16 cellular contexts compared by ENCODE assay signal in the genomic region with DNA sequence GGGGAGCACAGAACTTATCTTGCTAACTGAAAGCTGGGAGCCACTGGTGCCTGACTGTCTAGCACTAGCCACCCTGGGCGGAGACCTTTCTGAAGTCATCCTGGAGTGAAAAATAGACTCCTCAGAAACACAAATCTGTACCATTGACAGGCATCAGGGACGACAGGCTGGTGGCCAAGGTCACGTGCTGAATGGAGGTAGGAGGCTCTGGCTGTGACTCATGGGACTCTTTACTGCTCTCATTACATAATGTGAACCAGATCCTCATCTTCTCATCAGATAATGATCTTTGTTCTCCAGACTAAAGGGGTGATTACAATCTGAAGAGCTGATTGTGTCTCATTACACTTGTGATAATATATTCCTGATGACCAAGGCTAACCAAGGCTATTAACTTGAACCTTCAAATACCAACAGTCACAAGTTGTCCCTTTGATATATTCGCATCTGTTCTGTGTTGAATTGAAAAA.
DNase-seq lines count a peak whose midpoint lies in the region; ATAC-seq and TF ChIP-seq lines count a peak whose summit lies in the region.
"Had no signal": no experiment of that assay in that cellular context is flagged by ENCODE, and none has a peak within 500 bp of the region (broad histone marks: within the 10 kb centered on the region; RNA-seq: fewer than 3 reads in every experiment).

No MANE protein-coding gene starts in this region.

- TF ChIP-seq POLR2A in prostate gland (IDR thresholded peaks at IDR 0.05): no peak

- intact Hi-C loops in prostate gland (cut with DNase I): no loop called here
- intact Hi-C loops in activated CD4-positive, alpha-beta T cell treated with anti-CD3 and anti-CD28 coated beads for 36 hours (cut with DNase I, micrococcal nuclease): no loop called here

- H3K14ac ChIP-seq in mesenchymal stem cell (ENCODE audit: low read length in 2 of 2): peak overlapping the region in 1 of 2 experiments; percentile 74

- H2AK5ac ChIP-seq in mesenchymal stem cell (ENCODE audit: low read length, severe bottlenecking): peak overlapping the region; percentile 83

- H3K9me3 ChIP-seq in mesenchymal stem cell (ENCODE audit: control insufficient read depth, low read length) (peaks cover 7% of the 10 kb centered on the region), prostate gland (no peaks in the 10 kb centered on the region)

- no peaks in the 10 kb centered on the region for H3K4me1 Mint-ChIP-seq in activated CD4-positive, alpha-beta T cell treated with anti-CD3 and anti-CD28 coated beads for 36 hours
- H3K4me1 Mint-ChIP-seq in effector memory CD8-positive, alpha-beta T cell (ENCODE audit: low read depth in 2 of 2): no peaks in the 10 kb centered on the region
- H3K4me1 Mint-ChIP-seq: IgD-negative memory B cell; stimulated activated naive CD8-positive, alpha-beta T cell treated with anti-CD3 and anti-CD28 coated beads, Interleukin-15, amount 100 ng/mL, for 72 hours had no signal

- H3K4me3 ChIP-seq in mesenchymal stem cell (ENCODE audit: insufficient read depth in 1 of 2, low read depth in 1 of 2, low read length in 2 of 2): no peak overlapping the region
- no peak overlapping the region for H3K4me3 ChIP-seq in prostate gland
- H3K4me3 ChIP-seq: esophagus squamous epithelium had no signal

- H2BK12ac ChIP-seq in mesenchymal stem cell (ENCODE audit: low read length in 2 of 2): no peak overlapping the region

- peak; percentile 13 for DNase-seq in COLO829 (ENCODE audit: low spot score)
- peak; percentile 79 for DNase-seq in SK-N-DZ (ENCODE audit: low spot score)
- peak; percentile 54 for DNase-seq in mesenchymal stem cell
- no peak for DNase-seq in prostate gland (ENCODE audit: low spot score)
- no peak for DNase-seq in activated CD4-positive, alpha-beta T cell treated with anti-CD3 and anti-CD28 coated beads for 36 hours
- DNase-seq in effector memory CD8-positive, alpha-beta T cell: no peak
- DNase-seq: activated CD8-positive, alpha-beta memory T cell treated with anti-CD3 and anti-CD28 coated beads for 24 hours; activated effector memory CD4-positive, alpha-beta T cell treated with Interleukin-2 at 50 U/mL for 16 hours; esophagus squamous epithelium; NCI-H1105 treated with DMSO at 0.1 percent for 48 hours; NCI-H345; stimulated activated naive CD8-positive, alpha-beta T cell treated with anti-CD3 and anti-CD28 coated beads, Interleukin-15, amount 100 ng/mL, for 72 hours had no signal

- no peak overlapping the region for H2BK120ac ChIP-seq in mesenchymal stem cell (ENCODE audit: low read depth, low read length)

- peaks cover 31% of the 10 kb centered on the region for H3K79me1 ChIP-seq in mesenchymal stem cell (replicated peaks; ENCODE audit: low read length, poor library complexity, severe bottlenecking)

- no peak overlapping the region for H4K91ac ChIP-seq in mesenchymal stem cell (ENCODE audit: low read length)

- H3K23ac ChIP-seq in mesenchymal stem cell (ENCODE audit: low read length in 2 of 2): no peak overlapping the region

- H2BK15ac ChIP-seq in mesenchymal stem cell (ENCODE audit: low read depth, poor library complexity, severe bottlenecking): no peak overlapping the region

- H3K27me3 ChIP-seq in mesenchymal stem cell (ENCODE audit: control insufficient read depth in 1 of 2, insufficient read depth in 1 of 2, low read length in 2 of 2): no peaks in the 10 kb centered on the region
- no peaks in the 10 kb centered on the region for H3K27me3 ChIP-seq in prostate gland (replicated peaks; ENCODE audit: insufficient read depth)
- H3K27me3 ChIP-seq: esophagus squamous epithelium had no signal

- H2AFZ ChIP-seq in mesenchymal stem cell (ENCODE audit: low read depth, low read length): no peak overlapping the region

- peak; percentile 67 for ATAC-seq in GM21360 (IDR thresholded peaks at IDR 0.05; ENCODE audit: unreplicated experiment)
- no peak for ATAC-seq in GM21786 (IDR thresholded peaks at IDR 0.05; ENCODE audit: unreplicated experiment)
- no peak for ATAC-seq in activated CD4-positive, alpha-beta T cell treated with anti-CD3 and anti-CD28 coated beads for 36 hours
- no peak for ATAC-seq in effector memory CD8-positive, alpha-beta T cell (replicated peaks)
- ATAC-seq: stimulated activated naive CD8-positive, alpha-beta T cell treated with anti-CD3 and anti-CD28 coated beads, Interleukin-15, amount 100 ng/mL, for 72 hours had no signal

- H3K27me3 Mint-ChIP-seq in activated CD4-positive, alpha-beta T cell treated with anti-CD3 and anti-CD28 coated beads for 36 hours: no peaks in the 10 kb centered on the region
- no peaks in the 10 kb centered on the region for H3K27me3 Mint-ChIP-seq in effector memory CD8-positive, alpha-beta T cell
- H3K27me3 Mint-ChIP-seq: dendritic cell treated with granulocyte-macrophage colony-stimulating factor and Interleukin-4, amounts not matched to agents 40 ng/mL and 50 ng/mL, for 4 days; IgD-negative memory B cell; stimulated activated naive CD8-positive, alpha-beta T cell treated with anti-CD3 and anti-CD28 coated beads, Interleukin-15, amount 100 ng/mL, for 72 hours had no signal

- peaks cover 12% of the 10 kb centered on the region for H3K4me1 ChIP-seq in mesenchymal stem cell (ENCODE audit: control insufficient read depth, insufficient read depth, low read depth, low read length)
- H3K4me1 ChIP-seq in prostate gland (replicated peaks): no peaks in the 10 kb centered on the region

- peaks cover 6% of the 10 kb centered on the region for H3K9me3 Mint-ChIP-seq in activated CD4-positive, alpha-beta T cell treated with anti-CD3 and anti-CD28 coated beads for 36 hours (ENCODE audit: low read depth)
- H3K9me3 Mint-ChIP-seq in effector memory CD8-positive, alpha-beta T cell: peaks cover 12 to 28% of the 10 kb centered on the region in 2 donors

- H3K9ac ChIP-seq in mesenchymal stem cell (ENCODE audit: low read length): no peak overlapping the region

- no peak for TF ChIP-seq CTCF in prostate gland (IDR thresholded peaks at IDR 0.05)

- peak overlapping the region in 1 of 2 experiments; percentile 24 for H3K4ac ChIP-seq in mesenchymal stem cell (ENCODE audit: low read depth in 1 of 2, low read length in 2 of 2)

- H3K18ac ChIP-seq in mesenchymal stem cell (ENCODE audit: low read depth in 1 of 2, low read length in 2 of 2): peak overlapping the region in 1 of 2 experiments; percentile 55

- CTCF ChIA-PET in activated CD4-positive, alpha-beta T cell treated with anti-CD3 and anti-CD28 coated beads for 36 hours (lab: Charles Lee): no interaction called here

- WGBS in mesenchymal stem cell: 10% methylated on average over 2 of the region's 4 CpGs
- 46% methylated on average over 4 of the region's 4 CpGs for whole genome bisulfite sequencing in prostate gland

- H3K36me3 ChIP-seq in mesenchymal stem cell (ENCODE audit: control insufficient read depth in 1 of 2, insufficient read depth in 2 of 2, low read depth in 1 of 2, low read length in 2 of 2) (no peaks in the 10 kb centered on the region), prostate gland (no peaks in the 10 kb centered on the region)
- H3K36me3 ChIP-seq: esophagus squamous epithelium had no signal

- H4K8ac ChIP-seq in mesenchymal stem cell (ENCODE audit: low read length): no peak overlapping the region

- H3K36me3 Mint-ChIP-seq in activated CD4-positive, alpha-beta T cell treated with anti-CD3 and anti-CD28 coated beads for 36 hours (ENCODE audit: low read depth): no peaks in the 10 kb centered on the region
- no peaks in the 10 kb centered on the region for H3K36me3 Mint-ChIP-seq in effector memory CD8-positive, alpha-beta T cell (ENCODE audit: insufficient read depth)
- H3K36me3 Mint-ChIP-seq: IgD-negative memory B cell had no signal

- no peak overlapping the region for H3K27ac Mint-ChIP-seq in activated CD4-positive, alpha-beta T cell treated with anti-CD3 and anti-CD28 coated beads for 36 hours
- H3K27ac Mint-ChIP-seq in effector memory CD8-positive, alpha-beta T cell: no peak overlapping the region
- H3K27ac Mint-ChIP-seq: dendritic cell treated with granulocyte-macrophage colony-stimulating factor and Interleukin-4, amounts not matched to agents 40 ng/mL and 50 ng/mL, for 4 days; IgD-negative memory B cell; stimulated activated naive CD8-positive, alpha-beta T cell treated with anti-CD3 and anti-CD28 coated beads, Interleukin-15, amount 100 ng/mL, for 72 hours had no signal

- H3K4me2 ChIP-seq in mesenchymal stem cell (ENCODE audit: low read length, poor library complexity, severe bottlenecking): no peak overlapping the region

- no peak overlapping the region for H3K27ac ChIP-seq in mesenchymal stem cell (ENCODE audit: low read length, poor library complexity, severe bottlenecking)
- H3K27ac ChIP-seq in prostate gland: no peak overlapping the region
- H3K27ac ChIP-seq: esophagus squamous epithelium had no signal

- no peak overlapping the region for H3K4me3 Mint-ChIP-seq in activated CD4-positive, alpha-beta T cell treated with anti-CD3 and anti-CD28 coated beads for 36 hours
- no peak overlapping the region for H3K4me3 Mint-ChIP-seq in effector memory CD8-positive, alpha-beta T cell
- H3K4me3 Mint-ChIP-seq: dendritic cell treated with granulocyte-macrophage colony-stimulating factor and Interleukin-4, amounts not matched to agents 40 ng/mL and 50 ng/mL, for 4 days; IgD-negative memory B cell; stimulated activated naive CD8-positive, alpha-beta T cell treated with anti-CD3 and anti-CD28 coated beads, Interleukin-15, amount 100 ng/mL, for 72 hours had no signal

- H2BK5ac ChIP-seq in mesenchymal stem cell (ENCODE audit: low read depth, low read length, poor library complexity, severe bottlenecking): no peak overlapping the region

- POLR2A ChIA-PET in activated CD4-positive, alpha-beta T cell treated with anti-CD3 and anti-CD28 coated beads for 36 hours (lab: Charles Lee): no interaction called here

Comparison
In these comparisons a context has a peak if more than half of its experiments do, and no peak if none do; other contexts are left out.
1. DNase-seq: peak in COLO829 (single experiment), SK-N-DZ (single experiment) and mesenchymal stem cell (single experiment); none in prostate gland (single experiment), activated CD4-positive, alpha-beta T cell treated with anti-CD3 and anti-CD28 coated beads for 36 hours (single experiment) and effector memory CD8-positive, alpha-beta T cell (0 of 3).